ENCODE assay signal across 25 cellular contexts in genomic region chr6:46411798-46412197, GRCh38.
"Had no signal": no experiment of that assay in that cellular context is flagged by ENCODE, and none has a peak within 500 bp of the region (broad histone marks: within the 10 kb centered on the region; RNA-seq: fewer than 3 reads in every experiment).

No MANE protein-coding gene starts in this region.

- DNase-seq: activated CD4-positive, alpha-beta memory T cell treated with anti-CD3 and anti-CD28 coated beads for 36 hours; activated CD4-positive, alpha-beta T cell treated with anti-CD3 and anti-CD28 coated beads for 36 hours; activated CD4-positive, alpha-beta T cell treated with anti-CD3 and anti-CD28 coated beads, Interleukin-2, amount 10 ng/mL, durations not matched to agents 24 days and 14 days; activated CD4-positive, CD25-positive, alpha-beta regulatory T cell; activated CD4-positive, CD25-positive, alpha-beta regulatory T cell treated with anti-CD3 and anti-CD28 coated beads, Interleukin-2, amount 50 U/mL, for 72 hours; activated CD8-positive, alpha-beta memory T cell treated with anti-CD3 and anti-CD28 coated beads, Interleukin-2, amount 10 ng/mL, durations not matched to agents 7 days and 5 days; activated CD8-positive, alpha-beta memory T cell treated with anti-CD3 and anti-CD28 coated beads, Interleukin-2, amount 50 U/mL, for 4 hours; activated CD8-positive, alpha-beta T cell treated with anti-CD3 and anti-CD28 coated beads, Interleukin-2, amount 10 ng/mL, durations not matched to agents 7 days and 5 days; activated effector memory CD4-positive, alpha-beta T cell treated with anti-CD3 and anti-CD28 coated beads, Interleukin-2, amount 50 U/mL, for 16 hours; activated naive CD4-positive, alpha-beta T cell treated with anti-CD3 and anti-CD28 coated beads, Interleukin-2, amount 10 ng/mL, durations not matched to agents 7 days and 5 days; activated naive CD8-positive, alpha-beta T cell treated with anti-CD3 and anti-CD28 coated beads, Interleukin-2, amount 10 ng/mL, durations not matched to agents 7 days and 5 days; activated T-cell treated with anti-CD3 and anti-CD28 coated beads, Interleukin-2, amount 50 U/mL, for 1 hour; activated T-cell treated with anti-CD3 and anti-CD28 coated beads, Interleukin-2, amount 50 U/mL, for 48 hours; effector CD8-positive, alpha-beta T cell; esophagus squamous epithelium; foreskin melanocyte; SW 1271; T-helper 1 cell; T-helper 17 cell had no signal

- ATAC-seq: activated CD4-positive, alpha-beta T cell treated with anti-CD3 and anti-CD28 coated beads for 36 hours; activated CD8-positive, alpha-beta memory T cell treated with anti-CD3 and anti-CD28 coated beads, Interleukin-2, amount 10 ng/mL, durations not matched to agents 7 days and 5 days; activated CD8-positive, alpha-beta T cell treated with anti-CD3 and anti-CD28 coated beads, Interleukin-2, amount 10 ng/mL, durations not matched to agents 7 days and 5 days; activated naive CD4-positive, alpha-beta T cell treated with anti-CD3 and anti-CD28 coated beads, Interleukin-2, amount 50 U/mL, for 72 hours; gastroesophageal sphincter; T-helper 17 cell had no signal

- H3K4me1 ChIP-seq: breast epithelium had no signal

- H3K27ac ChIP-seq: breast epithelium, cardiac muscle cell, epithelial cell of prostate, esophagus squamous epithelium had no signal

- H3K9me3 ChIP-seq: ascending aorta, breast epithelium, esophagus squamous epithelium, gastroesophageal sphincter had no signal

- H3K27me3 ChIP-seq: ascending aorta, breast epithelium, cardiac muscle cell, esophagus squamous epithelium, gastroesophageal sphincter had no signal

- H3K4me3 ChIP-seq: ascending aorta, breast epithelium, cardiac muscle cell, esophagus squamous epithelium, gastroesophageal sphincter had no signal

- H3K36me3 ChIP-seq: breast epithelium, cardiac muscle cell, esophagus squamous epithelium, gastroesophageal sphincter had no signal
